1 cellular context compared by ENCODE assay signal in the genomic region with DNA sequence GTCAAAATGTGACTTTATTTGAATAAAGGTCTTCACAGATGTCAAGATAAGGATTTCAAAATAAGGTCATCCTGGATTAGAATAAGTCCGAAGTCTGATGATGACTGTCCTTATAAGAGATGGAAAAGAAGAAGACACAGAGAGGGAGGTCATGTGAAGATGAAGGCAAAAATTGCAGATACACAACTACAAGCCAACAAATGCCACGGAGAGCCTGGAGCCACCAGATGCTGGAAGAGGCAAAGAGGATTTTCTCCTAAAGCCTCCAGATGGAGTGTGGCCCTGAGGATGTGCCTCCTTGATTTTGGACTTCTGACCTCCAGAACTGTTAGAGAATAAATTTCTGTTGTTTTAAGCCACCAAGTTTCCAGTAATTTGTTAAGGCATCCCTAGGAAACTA.
TF ChIP-seq lines count a peak whose summit lies in the region.

No MANE protein-coding gene starts in this region.

TF ChIP-seq in GM12878, 131 proteins besides CTCF, POLR2A, EP300 and RAD21:
- TF ChIP-seq EZH2 (IDR thresholded peaks at IDR 0.05; ENCODE audit: borderline replicate concordance, control insufficient read depth, low read depth, low read length): no peak
- TF ChIP-seq, protein P1, sequence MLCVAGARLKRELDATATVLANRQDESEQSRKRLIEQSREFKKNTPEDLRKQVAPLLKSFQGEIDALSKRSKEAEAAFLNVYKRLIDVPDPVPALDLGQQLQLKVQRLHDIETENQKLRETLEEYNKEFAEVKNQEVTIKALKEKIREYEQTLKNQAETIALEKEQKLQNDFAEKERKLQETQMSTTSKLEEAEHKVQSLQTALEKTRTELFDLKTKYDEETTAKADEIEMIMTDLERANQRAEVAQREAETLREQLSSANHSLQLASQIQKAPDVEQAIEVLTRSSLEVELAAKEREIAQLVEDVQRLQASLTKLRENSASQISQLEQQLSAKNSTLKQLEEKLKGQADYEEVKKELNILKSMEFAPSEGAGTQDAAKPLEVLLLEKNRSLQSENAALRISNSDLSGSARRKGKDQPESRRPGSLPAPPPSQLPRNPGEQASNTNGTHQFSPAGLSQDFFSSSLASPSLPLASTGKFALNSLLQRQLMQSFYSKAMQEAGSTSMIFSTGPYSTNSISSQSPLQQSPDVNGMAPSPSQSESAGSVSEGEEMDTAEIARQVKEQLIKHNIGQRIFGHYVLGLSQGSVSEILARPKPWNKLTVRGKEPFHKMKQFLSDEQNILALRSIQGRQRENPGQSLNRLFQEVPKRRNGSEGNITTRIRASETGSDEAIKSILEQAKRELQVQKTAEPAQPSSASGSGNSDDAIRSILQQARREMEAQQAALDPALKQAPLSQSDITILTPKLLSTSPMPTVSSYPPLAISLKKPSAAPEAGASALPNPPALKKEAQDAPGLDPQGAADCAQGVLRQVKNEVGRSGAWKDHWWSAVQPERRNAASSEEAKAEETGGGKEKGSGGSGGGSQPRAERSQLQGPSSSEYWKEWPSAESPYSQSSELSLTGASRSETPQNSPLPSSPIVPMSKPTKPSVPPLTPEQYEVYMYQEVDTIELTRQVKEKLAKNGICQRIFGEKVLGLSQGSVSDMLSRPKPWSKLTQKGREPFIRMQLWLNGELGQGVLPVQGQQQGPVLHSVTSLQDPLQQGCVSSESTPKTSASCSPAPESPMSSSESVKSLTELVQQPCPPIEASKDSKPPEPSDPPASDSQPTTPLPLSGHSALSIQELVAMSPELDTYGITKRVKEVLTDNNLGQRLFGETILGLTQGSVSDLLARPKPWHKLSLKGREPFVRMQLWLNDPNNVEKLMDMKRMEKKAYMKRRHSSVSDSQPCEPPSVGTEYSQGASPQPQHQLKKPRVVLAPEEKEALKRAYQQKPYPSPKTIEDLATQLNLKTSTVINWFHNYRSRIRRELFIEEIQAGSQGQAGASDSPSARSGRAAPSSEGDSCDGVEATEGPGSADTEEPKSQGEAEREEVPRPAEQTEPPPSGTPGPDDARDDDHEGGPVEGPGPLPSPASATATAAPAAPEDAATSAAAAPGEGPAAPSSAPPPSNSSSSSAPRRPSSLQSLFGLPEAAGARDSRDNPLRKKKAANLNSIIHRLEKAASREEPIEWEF (IDR thresholded peaks at IDR 0.05; ENCODE audit: insufficient replicate concordance, low read depth, low read length): no peak
- TF ChIP-seq SUZ12 (IDR thresholded peaks at IDR 0.05; ENCODE audit: unreplicated experiment): no peak
- peak; percentile 70 for TF ChIP-seq POLR2AphosphoS5 (IDR thresholded peaks at IDR 0.05; ENCODE audit: low read length)
- TF ChIP-seq ETV6 (conservative IDR thresholded peaks at IDR 0.05 in 1 of 2, IDR thresholded peaks at IDR 0.05 in 1 of 2; ENCODE audit: borderline replicate concordance in 1 of 2, low read depth in 1 of 2): no peak
- TF ChIP-seq CHD1 (IDR thresholded peaks at IDR 0.05; ENCODE audit: low read depth, low read length): no peak
TF ChIP-seq in GM12878: peak in this region for 1.
